In the genomic region with DNA sequence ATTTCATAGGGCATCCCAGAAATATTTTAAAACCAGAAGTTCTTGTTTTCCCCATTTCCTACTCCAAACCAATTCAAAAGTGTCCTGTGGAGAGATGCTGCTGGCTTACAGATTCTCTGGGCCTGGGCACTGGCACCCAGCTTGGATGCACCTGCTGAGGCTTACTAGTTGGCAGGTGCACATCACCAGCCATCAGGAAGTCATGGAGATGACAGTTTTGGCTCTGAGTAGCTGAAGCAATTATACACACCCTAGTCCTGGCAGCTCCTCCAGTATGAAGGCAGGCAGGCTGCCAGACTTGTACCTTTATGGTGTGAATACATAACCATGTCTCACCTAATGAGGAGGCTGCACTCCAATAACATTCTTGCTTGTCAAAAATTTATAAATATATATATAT, we compare ENCODE assay signal across 14 cellular contexts.
"Had no signal": no experiment of that assay in that cellular context is flagged by ENCODE, and none has a peak within 500 bp of the region (broad histone marks: within the 10 kb centered on the region; RNA-seq: fewer than 3 reads in every experiment).

No MANE protein-coding gene starts in this region.

- DNase-seq: activated T-cell treated with anti-CD3 and anti-CD28 coated beads, Interleukin-2, amount 50 U/mL, for 1 hour; adrenal gland; brain microvascular endothelial cell; glutamatergic neuron; immature natural killer cell; left ventricle myocardium inferior; mammary epithelial cell; nephron progenitor cell; nucleus accumbens; right cardiac atrium; stimulated activated CD4-positive, alpha-beta T cell treated with anti-CD3 and anti-CD28 coated beads, Interleukin-4, amount 100 ng/mL, for 4 hours; stimulated activated naive CD8-positive, alpha-beta T cell treated with anti-CD3 and anti-CD28 coated beads, Interleukin-15, Interleukin-2, amounts not matched to agents 100 U/mL and 50 U/mL, for 24 hours; T1000 had no signal

- ATAC-seq: right cardiac atrium; stimulated activated naive CD8-positive, alpha-beta T cell treated with anti-CD3 and anti-CD28 coated beads, Interleukin-15, Interleukin-2, amounts not matched to agents 100 U/mL and 50 U/mL, for 24 hours; WTC11 had no signal
